In the genomic region with DNA sequence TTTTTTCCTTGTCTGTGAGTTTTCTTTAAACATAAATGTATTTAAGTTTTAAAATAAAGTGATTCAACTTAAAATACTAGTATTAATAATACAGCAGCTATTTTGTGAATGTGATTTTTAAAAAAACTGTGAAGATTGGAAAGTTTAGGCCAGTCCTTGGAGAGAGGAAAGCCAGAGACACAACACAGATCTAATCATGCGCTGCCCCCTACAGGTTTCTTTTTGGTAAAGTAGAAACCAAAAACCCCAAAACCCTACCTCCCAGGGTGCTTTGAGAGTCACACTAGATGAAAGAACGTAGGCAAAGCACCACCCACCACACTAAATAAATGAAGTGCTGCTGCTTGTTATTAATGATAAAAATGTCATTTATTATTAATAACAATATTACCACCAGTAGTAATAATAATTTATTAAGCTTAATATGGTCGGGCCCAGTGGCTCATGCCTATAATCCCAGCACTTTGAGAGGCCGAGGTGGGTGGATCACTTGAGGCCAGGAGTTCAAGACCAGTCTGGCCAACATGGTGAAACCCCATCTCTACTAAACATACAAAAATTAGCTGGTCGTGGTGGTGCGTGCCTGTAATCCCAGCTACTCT, we compare ENCODE assay signal across 8 cellular contexts. TPM values are rescaled to one million over a fixed set of nuclear protein-coding genes. Genes with fewer than 3 reads are reported as not detected.
DNase-seq lines count a peak whose midpoint lies in the region; TF ChIP-seq lines count a peak whose summit lies in the region.

No MANE protein-coding gene starts in this region.

- 69 to 75% methylated on average over 6 of the region's 6 CpGs for WGBS in tibial nerve, 2 donors

- H3K36me3 Mint-ChIP-seq in activated CD4-positive, alpha-beta T cell treated with anti-CD3 and anti-CD28 coated beads, Interleukin-2, amount 10 ng/mL, durations not matched to agents 24 days and 14 days (ENCODE audit: low read depth): peaks cover 33% of the 10 kb centered on the region
- H3K36me3 Mint-ChIP-seq in nephron (ENCODE audit: low read depth): peaks cover 30% of the 10 kb centered on the region

- H3K4me3 Mint-ChIP-seq in activated CD4-positive, alpha-beta T cell treated with anti-CD3 and anti-CD28 coated beads, Interleukin-2, amount 10 ng/mL, durations not matched to agents 24 days and 14 days: no peak overlapping the region
- no peak overlapping the region for H3K4me3 Mint-ChIP-seq in nephron

- H3K9me3 ChIP-seq in tibial nerve: no peaks in the 10 kb centered on the region

- no peak overlapping the region for H3K4me3 ChIP-seq in tibial nerve

- TF ChIP-seq CTCF in GM20000 (IDR thresholded peaks at IDR 0.05; ENCODE audit: extremely low read depth, missing control alignments) (no peak), nephron (IDR thresholded peaks at IDR 0.05; ENCODE audit: unreplicated experiment in 3 of 3) (peak; percentile 59 to 73 (median 65)), tibial nerve (IDR thresholded peaks at IDR 0.05) (peak; percentile 35 to 65 (median 53))

- peaks cover 18% of the 10 kb centered on the region for H3K4me1 Mint-ChIP-seq in activated CD4-positive, alpha-beta T cell treated with anti-CD3 and anti-CD28 coated beads, Interleukin-2, amount 10 ng/mL, durations not matched to agents 24 days and 14 days
- peaks cover 16% of the 10 kb centered on the region for H3K4me1 Mint-ChIP-seq in nephron

- no peaks in the 10 kb centered on the region for H3K27me3 ChIP-seq in tibial nerve

- H3K36me3 ChIP-seq in tibial nerve: peaks cover 0 to 50% (median 0%) of the 10 kb centered on the region in 3 donors

- H3K27ac Mint-ChIP-seq in activated CD4-positive, alpha-beta T cell treated with anti-CD3 and anti-CD28 coated beads, Interleukin-2, amount 10 ng/mL, durations not matched to agents 24 days and 14 days: no peak overlapping the region
- no peak overlapping the region for H3K27ac Mint-ChIP-seq in nephron

- TF ChIP-seq EP300 in tibial nerve (IDR thresholded peaks at IDR 0.05): no peak

- DNase-seq in AML-193 (lab: John Stamatoyannopoulos, UW) (peak; percentile 50 to 71), GM20000 (ENCODE audit: low spot score) (peak; percentile 61), NCI-H446 (lab: John Stamatoyannopoulos, UW) (peak; percentile 71 to 81), erythroblast (lab: John Stamatoyannopoulos, UW) (peak; percentile 60 to 79), tibial nerve (ENCODE audit: low spot score in 2 of 2) (peak in 1 of 2 donors; percentile 81), NCI-H1048 (lab: John Stamatoyannopoulos, UW) (no peak)
- peak; percentile 88 for DNase-seq in activated CD4-positive, alpha-beta T cell treated with anti-CD3 and anti-CD28 coated beads, Interleukin-2, amount 10 ng/mL, durations not matched to agents 24 days and 14 days

- TF ChIP-seq POLR2A in erythroblast (IDR thresholded peaks at IDR 0.05; ENCODE audit: low read length): no peak
- TF ChIP-seq POLR2A in tibial nerve (IDR thresholded peaks at IDR 0.05): no peak

- H3K9me3 Mint-ChIP-seq in activated CD4-positive, alpha-beta T cell treated with anti-CD3 and anti-CD28 coated beads, Interleukin-2, amount 10 ng/mL, durations not matched to agents 24 days and 14 days: no peaks in the 10 kb centered on the region
- no peaks in the 10 kb centered on the region for H3K9me3 Mint-ChIP-seq in nephron

- H3K4me1 ChIP-seq in tibial nerve: peaks cover 0 to 16% (median 2%) of the 10 kb centered on the region in 4 donors

- no peak overlapping the region for H3K27ac ChIP-seq in tibial nerve

- no peaks in the 10 kb centered on the region for H3K27me3 Mint-ChIP-seq in activated CD4-positive, alpha-beta T cell treated with anti-CD3 and anti-CD28 coated beads, Interleukin-2, amount 10 ng/mL, durations not matched to agents 24 days and 14 days
- H3K27me3 Mint-ChIP-seq in nephron (ENCODE audit: low read depth): no peaks in the 10 kb centered on the region

- intact Hi-C loops in activated CD4-positive, alpha-beta T cell treated with anti-CD3 and anti-CD28 coated beads, Interleukin-2, amount 10 ng/mL, durations not matched to agents 24 days and 14 days (cut with micrococcal nuclease): loop anchor here (1.0 to 2.0 kb wide), 2 partner anchors 235 to 306 kb away; no protein-coding TSS in a partner anchor

RNA-seq across cellular contexts. Expression of a gene that starts 33.7 kb away (rescaled TPM):
- 15.2 and 15.7 TPM in 2 replicates for total RNA-seq in activated CD4-positive, alpha-beta T cell treated with anti-CD3 and anti-CD28 coated beads, Interleukin-2, amount 10 ng/mL, durations not matched to agents 24 days and 14 days
- 10 to 100 TPM in 3 of 4 donors, 1 to 10 TPM in 1; 8.2 to 17.3 (median 12.1) TPM for total RNA-seq in tibial nerve
